ENCODE assay signal across 23 cellular contexts in the genomic region with DNA sequence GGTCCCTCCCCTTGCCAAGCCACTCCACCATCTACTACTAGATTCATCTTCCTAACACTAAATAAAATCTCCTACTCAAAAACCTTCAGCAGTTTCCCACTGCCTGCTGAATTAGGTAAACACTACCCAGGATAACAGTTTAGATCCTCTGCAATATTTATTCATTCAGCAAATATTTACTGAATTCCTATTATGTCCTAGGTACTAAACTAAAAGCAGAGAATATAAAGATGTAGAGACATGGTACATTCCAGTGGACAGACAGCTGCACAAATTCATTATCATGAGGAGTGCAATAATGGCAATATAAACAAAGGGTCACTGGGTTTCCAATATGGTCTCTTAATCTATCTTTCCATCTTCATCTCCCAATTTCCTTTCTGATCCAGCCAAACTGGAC. TPM values are rescaled to one million over a fixed set of nuclear protein-coding genes. Genes with fewer than 3 reads are reported as not detected.
DNase-seq lines count a peak whose midpoint lies in the region; ATAC-seq and TF ChIP-seq lines count a peak whose summit lies in the region.
"Had no signal": no experiment of that assay in that cellular context is flagged by ENCODE, and none has a peak within 500 bp of the region (broad histone marks: within the 10 kb centered on the region; RNA-seq: fewer than 3 reads in every experiment).

No MANE protein-coding gene starts in this region.

- no peak for TF ChIP-seq CTCF in osteoblast (IDR thresholded peaks at IDR 0.05; ENCODE audit: extremely low read depth, low read depth, low read length)

- H2BK15ac ChIP-seq in mesendoderm (replicated peaks; ENCODE audit: low read depth): no peak overlapping the region

- peaks cover 67% of the 10 kb centered on the region for H3K27me3 Mint-ChIP-seq in activated T-helper 2 cell treated with anti-CD3 and anti-CD28 coated beads, Interferon-gamma antibody, Interleukin-2, Interleukin-4, amounts not matched to agents 10 μg/mL and 5 μg/mL and 100 μg/mL, durations not matched to agents 14 hours and 24 hours and 36 hours (ENCODE audit: low read depth)

- H3K4me1 ChIP-seq in osteoblast (ENCODE audit: insufficient read depth, low read length): no peaks in the 10 kb centered on the region
- H3K4me1 ChIP-seq in mesendoderm (ENCODE audit: control insufficient read depth, low read depth, low read length): no peaks in the 10 kb centered on the region

- ATAC-seq in GM19452 (IDR thresholded peaks at IDR 0.05; ENCODE audit: unreplicated experiment): no peak
- ATAC-seq: HCT116 had no signal

- no peak overlapping the region for H2BK120ac ChIP-seq in mesendoderm (ENCODE audit: low read depth, low read length)

- peaks cover 79% of the 10 kb centered on the region for H3K27me3 ChIP-seq in osteoblast (ENCODE audit: insufficient read depth, low read length)
- peaks cover 32% of the 10 kb centered on the region for H3K27me3 ChIP-seq in mesendoderm (ENCODE audit: insufficient read depth, low read length, poor library complexity)

- H3K36me3 ChIP-seq in osteoblast (ENCODE audit: insufficient read depth, low read length) (no peaks in the 10 kb centered on the region), mesendoderm (ENCODE audit: control insufficient read depth, insufficient read depth, low read length) (no peaks in the 10 kb centered on the region)

- no peak overlapping the region for H3K4ac ChIP-seq in mesendoderm (ENCODE audit: low read depth, low read length)

- H3K56ac ChIP-seq in mesendoderm (ENCODE audit: low read length): no peak overlapping the region

- no peak overlapping the region for H3K4me2 ChIP-seq in osteoblast (ENCODE audit: insufficient read depth, low read length)
- H3K4me2 ChIP-seq in mesendoderm (ENCODE audit: low read length): no peak overlapping the region

- no peaks in the 10 kb centered on the region for H3K36me3 Mint-ChIP-seq in activated T-helper 2 cell treated with anti-CD3 and anti-CD28 coated beads, Interferon-gamma antibody, Interleukin-2, Interleukin-4, amounts not matched to agents 10 μg/mL and 5 μg/mL and 100 μg/mL, durations not matched to agents 14 hours and 24 hours and 36 hours (ENCODE audit: low read depth)
- H3K36me3 Mint-ChIP-seq: CD4-positive, alpha-beta memory T cell had no signal

- no peak overlapping the region for H2AK5ac ChIP-seq in mesendoderm (ENCODE audit: low read length)

- H4K20me1 ChIP-seq in osteoblast (ENCODE audit: insufficient read depth, low read length): no peaks in the 10 kb centered on the region

- DNase-seq in NCI-H2029 treated with DMSO at 0.1 percent for 48 hours (lab: John Stamatoyannopoulos, UW) (peak; percentile 21), NCI-H2029 (lab: John Stamatoyannopoulos, UW) (no peak), AG08395 (ENCODE audit: low spot score) (peak; percentile 0), NCI-H774 (lab: John Stamatoyannopoulos, UW) (peak; percentile 23), osteoblast (ENCODE audit: insufficient read length, low spot score, missing footprints) (peak; percentile 47), mesendoderm (no peak)
- no peak for DNase-seq in activated T-helper 2 cell treated with anti-CD3 and anti-CD28 coated beads, Interferon-gamma antibody, Interleukin-2, Interleukin-4, amounts not matched to agents 10 μg/mL and 5 μg/mL and 100 μg/mL, durations not matched to agents 14 hours and 24 hours and 36 hours (ENCODE audit: low spot score)
- DNase-seq: 8988T; AML-193; CD4-positive, alpha-beta memory T cell; DMS153; DMS79; GDM1; GOT3; H7; HFFc6 had no signal

- H3K27ac ChIP-seq in osteoblast (ENCODE audit: low read depth, low read length) (no peak overlapping the region), mesendoderm (ENCODE audit: low read depth, low read length) (no peak overlapping the region)
- H3K27ac ChIP-seq: HL-60 had no signal

- H3K23ac ChIP-seq in mesendoderm (ENCODE audit: low read length): no peak overlapping the region

- H3K4me3 Mint-ChIP-seq in activated T-helper 2 cell treated with anti-CD3 and anti-CD28 coated beads, Interferon-gamma antibody, Interleukin-2, Interleukin-4, amounts not matched to agents 10 μg/mL and 5 μg/mL and 100 μg/mL, durations not matched to agents 14 hours and 24 hours and 36 hours (ENCODE audit: low read depth): no peak overlapping the region
- H3K4me3 Mint-ChIP-seq: CD4-positive, alpha-beta memory T cell; HFFc6 had no signal

- H3K18ac ChIP-seq in mesendoderm (ENCODE audit: low read length): no peak overlapping the region

- no peak overlapping the region for H4K8ac ChIP-seq in mesendoderm (ENCODE audit: low read depth, low read length)

- H2BK5ac ChIP-seq in mesendoderm (ENCODE audit: low read length): no peak overlapping the region

- H3K9me3 Mint-ChIP-seq in activated T-helper 2 cell treated with anti-CD3 and anti-CD28 coated beads, Interferon-gamma antibody, Interleukin-2, Interleukin-4, amounts not matched to agents 10 μg/mL and 5 μg/mL and 100 μg/mL, durations not matched to agents 14 hours and 24 hours and 36 hours: no peaks in the 10 kb centered on the region
- H3K9me3 Mint-ChIP-seq: HFFc6 had no signal

- no peak overlapping the region for H2AFZ ChIP-seq in osteoblast (ENCODE audit: low read length)

- no peaks in the 10 kb centered on the region for H3K9me3 ChIP-seq in osteoblast (ENCODE audit: low read depth, low read length)

- H3K79me1 ChIP-seq in mesendoderm (ENCODE audit: low read length): no peaks in the 10 kb centered on the region

- H3K4me3 ChIP-seq in osteoblast (ENCODE audit: insufficient read depth, low read length) (no peak overlapping the region), mesendoderm (ENCODE audit: low read length) (no peak overlapping the region)

- H3K4me1 Mint-ChIP-seq in activated T-helper 2 cell treated with anti-CD3 and anti-CD28 coated beads, Interferon-gamma antibody, Interleukin-2, Interleukin-4, amounts not matched to agents 10 μg/mL and 5 μg/mL and 100 μg/mL, durations not matched to agents 14 hours and 24 hours and 36 hours (ENCODE audit: low read depth): no peaks in the 10 kb centered on the region

- H3K79me2 ChIP-seq in osteoblast (ENCODE audit: insufficient read depth, low read length) (no peaks in the 10 kb centered on the region), mesendoderm (ENCODE audit: control insufficient read depth, insufficient read depth, low read length) (no peaks in the 10 kb centered on the region)

- no peak overlapping the region for H4K5ac ChIP-seq in mesendoderm (ENCODE audit: low read length)

- intact Hi-C loops in activated T-helper 2 cell treated with anti-CD3 and anti-CD28 coated beads, Interferon-gamma antibody, Interleukin-2, Interleukin-4, amounts not matched to agents 10 μg/mL and 5 μg/mL and 100 μg/mL, durations not matched to agents 14 hours and 24 hours and 36 hours (cut with micrococcal nuclease): no loop called here

- H3K9ac ChIP-seq in mesendoderm (ENCODE audit: low read length): no peak overlapping the region

- H3K27ac Mint-ChIP-seq in activated T-helper 2 cell treated with anti-CD3 and anti-CD28 coated beads, Interferon-gamma antibody, Interleukin-2, Interleukin-4, amounts not matched to agents 10 μg/mL and 5 μg/mL and 100 μg/mL, durations not matched to agents 14 hours and 24 hours and 36 hours: no peak overlapping the region
- H3K27ac Mint-ChIP-seq: CD14-positive monocyte, HFFc6 had no signal

RNA-seq across cellular contexts. Expression of a gene that starts 30.7 kb away (rescaled TPM):
- not detected in 2 replicates for total RNA-seq in osteoblast
- 0.04 TPM for polyA plus RNA-seq in mesendoderm (2013, experiment 1 of 2)
- polyA plus RNA-seq in mesendoderm (2013, experiment 2 of 2): 0.01 TPM
- not detected in 2 replicates for total RNA-seq in activated T-helper 2 cell treated with anti-CD3 and anti-CD28 coated beads, Interferon-gamma antibody, Interleukin-2, Interleukin-4, amounts not matched to agents 10 μg/mL and 5 μg/mL and 100 μg/mL, durations not matched to agents 14 hours and 24 hours and 36 hours
- total RNA-seq: CD4-positive, alpha-beta memory T cell; HFFc6 had no signal
- polyA plus RNA-seq: CD14-positive monocyte; CD4-positive, alpha-beta memory T cell had no signal

RNA-seq across cellular contexts. Expression of a gene that starts 36.3 kb away (rescaled TPM):
- total RNA-seq in osteoblast: not detected in 2 replicates
- polyA plus RNA-seq in mesendoderm (2013, experiment 1 of 2): 0.69 TPM
- 0.32 TPM for polyA plus RNA-seq in mesendoderm (2013, experiment 2 of 2)
- total RNA-seq in activated T-helper 2 cell treated with anti-CD3 and anti-CD28 coated beads, Interferon-gamma antibody, Interleukin-2, Interleukin-4, amounts not matched to agents 10 μg/mL and 5 μg/mL and 100 μg/mL, durations not matched to agents 14 hours and 24 hours and 36 hours: not detected in 2 replicates
- total RNA-seq: CD4-positive, alpha-beta memory T cell; Daoy; HFFc6; HT1080 had no signal
- polyA plus RNA-seq: CD14-positive monocyte; CD4-positive, alpha-beta memory T cell had no signal

RNA-seq across cellular contexts. Expression of a gene that starts 37.0 kb away (rescaled TPM):
- 0.88 TPM in 1 of 2 replicates, not detected in the other for total RNA-seq in osteoblast
- polyA plus RNA-seq in mesendoderm (2013, experiment 1 of 2): 3.5 TPM
- polyA plus RNA-seq in mesendoderm (2013, experiment 2 of 2): 2.9 TPM
- not detected in 2 replicates for total RNA-seq in activated T-helper 2 cell treated with anti-CD3 and anti-CD28 coated beads, Interferon-gamma antibody, Interleukin-2, Interleukin-4, amounts not matched to agents 10 μg/mL and 5 μg/mL and 100 μg/mL, durations not matched to agents 14 hours and 24 hours and 36 hours
- total RNA-seq: CD4-positive, alpha-beta memory T cell; Daoy; HFFc6; HT1080 had no signal
- polyA plus RNA-seq: BJ; CD14-positive monocyte; CD4-positive, alpha-beta memory T cell had no signal

RNA-seq across cellular contexts. Expression of a gene that starts 57.7 kb away (rescaled TPM):
- total RNA-seq in osteoblast: not detected in 2 replicates
- polyA plus RNA-seq in mesendoderm (2013, experiment 1 of 2): 0.14 TPM
- polyA plus RNA-seq in mesendoderm (2013, experiment 2 of 2): 0.25 TPM
- total RNA-seq in activated T-helper 2 cell treated with anti-CD3 and anti-CD28 coated beads, Interferon-gamma antibody, Interleukin-2, Interleukin-4, amounts not matched to agents 10 μg/mL and 5 μg/mL and 100 μg/mL, durations not matched to agents 14 hours and 24 hours and 36 hours: 0.07 TPM in 1 of 2 replicates, not detected in the other
- total RNA-seq: CD4-positive, alpha-beta memory T cell; Daoy; HFFc6 had no signal
- polyA plus RNA-seq: BJ; CD14-positive monocyte; CD4-positive, alpha-beta memory T cell had no signal

Comparison
In these comparisons a context has a peak if more than half of its experiments do, and no peak if none do; other contexts are left out.
1. DNase-seq: peak in NCI-H2029 treated with DMSO at 0.1 percent for 48 hours (single experiment), AG08395 (single experiment), NCI-H774 (single experiment) and osteoblast (single experiment); none in NCI-H2029 (single experiment), mesendoderm (single experiment) and activated T-helper 2 cell treated with anti-CD3 and anti-CD28 coated beads, Interferon-gamma antibody, Interleukin-2, Interleukin-4, amounts not matched to agents 10 μg/mL and 5 μg/mL and 100 μg/mL, durations not matched to agents 14 hours and 24 hours and 36 hours (single experiment).